9 cellular contexts compared by ENCODE assay signal in genomic region chr11:85685820-85686459, GRCh38. TPM values are rescaled to one million over a fixed set of nuclear protein-coding genes. Genes with fewer than 3 reads are reported as not detected.
DNase-seq lines count a peak whose midpoint lies in the region; TF ChIP-seq lines count a peak whose summit lies in the region.
"Had no signal": no experiment of that assay in that cellular context is flagged by ENCODE, and none has a peak within 500 bp of the region (broad histone marks: within the 10 kb centered on the region; RNA-seq: fewer than 3 reads in every experiment).

Gene CCDC89 (minus strand): TSS chr11:85686195. CDS start chr11:85686130, 65 bp downstream.

- intact Hi-C loops in ascending aorta (cut with DNase I), result loop anchor here (1.0 to 10.0 kb wide), 4 partner anchors 22 to 559 kb away; partner anchors contain the start of genes EED and SYTL2

- H3K79me2 ChIP-seq in ACC112 (ENCODE audit: control insufficient read depth, insufficient read depth, low read length, unreplicated experiment), result no peaks in the 10 kb centered on the region

- peak within 1 kb of the TSS; percentile 51 for H3K4me3 ChIP-seq in ACC112 (ENCODE audit: low read depth, low read length)
- no peak within 1 kb of the TSS for H3K4me3 ChIP-seq in MG63
- H3K4me3 ChIP-seq in ascending aorta, result peak within 1 kb of the TSS; percentile 53 to 61
- H3K4me3 ChIP-seq in skin epidermis, result peak within 1 kb of the TSS in 6 of 7 experiments; percentile 15 to 44 (median 18)

- no peaks in the 10 kb centered on the region for H3K4me1 ChIP-seq in ACC112 (ENCODE audit: control insufficient read depth, insufficient read depth, low read length, unreplicated experiment)
- peaks cover 5 to 6% of the 10 kb centered on the region in 2 donors for H3K4me1 ChIP-seq in ascending aorta

- DNase-seq in MG63 (peak; percentile 8), ascending aorta (ENCODE audit: low spot score in 2 of 2) (peak; percentile 33 to 91), hypothalamus (lab: John Stamatoyannopoulos, UW) (peak in 50 of 51 donors; percentile 2 to 84 (median 59)), HuH-7.5 (ENCODE audit: low spot score) (no peak), NCI-H1930 (lab: John Stamatoyannopoulos, UW) (no peak), GM10266 (ENCODE audit: extremely low spot score) (no peak)
- DNase-seq: DND-41 had no signal

- no peaks in the 10 kb centered on the region for H3K9me3 ChIP-seq in MG63
- H3K9me3 ChIP-seq in ascending aorta, result no peaks in the 10 kb centered on the region

- peak within 1 kb of the TSS; percentile 19 for H2AFZ ChIP-seq in ACC112 (ENCODE audit: low read length, unreplicated experiment)

- no peaks in the 10 kb centered on the region; the same call in 1 of the 2 replicates for H3K27me3 ChIP-seq in ACC112 (ENCODE audit: insufficient read depth, low read length)
- no peaks in the 10 kb centered on the region for H3K27me3 ChIP-seq in MG63
- no peaks in the 10 kb centered on the region for H3K27me3 ChIP-seq in ascending aorta

- TF ChIP-seq CTCF in ascending aorta (IDR thresholded peaks at IDR 0.05), result no peak
- no peak for TF ChIP-seq CTCF in GM10266 (IDR thresholded peaks at IDR 0.05; ENCODE audit: control insufficient read depth, insufficient read depth, low read depth, missing control alignments)

- H3K36me3 ChIP-seq in ACC112 (ENCODE audit: insufficient read depth, low read length) (no peaks in the 10 kb centered on the region), MG63 (no peaks in the 10 kb centered on the region), ascending aorta (no peaks in the 10 kb centered on the region)

- H3K27ac ChIP-seq in ACC112 (ENCODE audit: low read depth, low read length) (no peak within 1 kb of the TSS), ascending aorta (peak within 1 kb of the TSS; percentile 57 to 73), skin epidermis (peak within 1 kb of the TSS in 14 of 21 experiments; percentile 3 to 68 (median 49))

RNA-seq across cellular contexts. Expression of gene CCDC89, which starts in this region (rescaled TPM):
- not detected in 2 replicates for total RNA-seq in MG63 (2014; rRNA removed; shearing (Covaris generic); ENCODE audit: low replicate concordance)
- total RNA-seq in ascending aorta, result 16.6 TPM

Comparison
In these comparisons a context has a peak if more than half of its experiments do, and no peak if none do; other contexts are left out.
1. RNA of gene CCDC89 (total RNA-seq): 16.6 TPM in ascending aorta (single experiment); not detected in MG63; every median in the first group is over 10 times any median in the second.
2. Peak in DNase-seq in MG63; RNA of the gene not detected or under 1 TPM.
3. DNase-seq: peak in ascending aorta (2 of 2) and hypothalamus (50 of 51); none in HuH-7.5 (single experiment), NCI-H1930 (0 of 2) and GM10266 (single experiment).